In genomic region chr9:16716631-16717030, GRCh38 we compare ENCODE assay signal across 19 cellular contexts.
A peak's percentile ranks its signal among the peaks of the same experiment; 100 is the strongest.
DNase-seq lines count a peak whose midpoint lies in the region; ATAC-seq, FAIRE-seq and TF ChIP-seq lines count a peak whose summit lies in the region.
"Had no signal": no experiment of that assay in that cellular context is flagged by ENCODE, and none has a peak within 500 bp of the region (broad histone marks: within the 10 kb centered on the region; RNA-seq: fewer than 3 reads in every experiment).

No MANE protein-coding gene starts in this region.

- no peaks in the 10 kb centered on the region for H3K27me3 ChIP-seq in H9 (ENCODE audit: insufficient read depth, low read length)
- no peaks in the 10 kb centered on the region for H3K27me3 ChIP-seq in iPS-20b (ENCODE audit: insufficient read depth, low read length)
- H3K27me3 ChIP-seq: BLaER1 had no signal

- H3K27me3 Mint-ChIP-seq in H9 (ENCODE audit: low read depth), result no peaks in the 10 kb centered on the region
- H3K27me3 Mint-ChIP-seq: B cell; CD4-positive, CD25-positive, alpha-beta regulatory T cell had no signal

- H3K9me3 Mint-ChIP-seq in H9, result no peaks in the 10 kb centered on the region

- no peak overlapping the region for H4K91ac ChIP-seq in H9 (ENCODE audit: insufficient read length, low read depth, low read length)

- H3K36me3 ChIP-seq in iPS-20b (ENCODE audit: insufficient read depth, low read depth, low read length), result no peaks in the 10 kb centered on the region
- H3K36me3 ChIP-seq: BLaER1 had no signal

- WGBS in H9 (ENCODE audit: extremely low coverage, insufficient read length, low lambda C conversion rate), result no CpG with 5 or more reads among the region's 6 CpGs

- H2AK5ac ChIP-seq in H9 (ENCODE audit: insufficient read length, low read length), result no peak overlapping the region

- H3K79me1 ChIP-seq in H9 (ENCODE audit: insufficient read depth, low read depth, low read length, poor library complexity, severe bottlenecking), result no peaks in the 10 kb centered on the region

- H3K4me3 Mint-ChIP-seq in H9, result no peak overlapping the region; a peak in 1 of 5 replicates
- H3K4me3 Mint-ChIP-seq: B cell; CD4-positive, CD25-positive, alpha-beta regulatory T cell; CD8-positive, alpha-beta T cell had no signal

- no peak overlapping the region for H2BK5ac ChIP-seq in H9 (ENCODE audit: insufficient read length, low read length)

- H3K4me1 ChIP-seq in H9 (ENCODE audit: insufficient read depth, low read length), result peaks cover 15% of the 10 kb centered on the region
- H3K4me1 ChIP-seq in iPS-20b (ENCODE audit: insufficient read depth, low read length), result peaks cover 70% of the 10 kb centered on the region
- H3K4me1 ChIP-seq: BLaER1, Caco-2 had no signal

- no peaks in the 10 kb centered on the region for H4K20me1 ChIP-seq in H9 (ENCODE audit: control insufficient read depth, insufficient read depth, insufficient read length)
- H4K20me1 ChIP-seq: BLaER1 had no signal

- no peak overlapping the region for H2AFZ ChIP-seq in H9 (ENCODE audit: low read length)

- H3K9me3 ChIP-seq in H9 (ENCODE audit: control insufficient read depth, low read depth, low read length) (no peaks in the 10 kb centered on the region), iPS-20b (ENCODE audit: insufficient read depth, low read depth, low read length) (no peaks in the 10 kb centered on the region)
- H3K9me3 ChIP-seq: BLaER1, Caco-2 had no signal

- H3K56ac ChIP-seq in H9 (ENCODE audit: insufficient read length, low read depth, low read length), result no peak overlapping the region

- H2BK120ac ChIP-seq in H9 (ENCODE audit: low read depth, low read length, poor library complexity, severe bottlenecking), result no peak overlapping the region

- no peak overlapping the region for H4K5ac ChIP-seq in H9 (ENCODE audit: insufficient read length, low read depth, low read length)

- no peak overlapping the region for H3T11ph ChIP-seq in H9 (ENCODE audit: low read length)

- H3K23me2 ChIP-seq in H9 (ENCODE audit: insufficient read length, low read depth, low read length, poor library complexity, severe bottlenecking), result no peaks in the 10 kb centered on the region

- H3K4ac ChIP-seq in H9 (ENCODE audit: low read depth, low read length), result no peak overlapping the region

- no peak overlapping the region for H3K18ac ChIP-seq in H9 (ENCODE audit: insufficient read length, low read depth, low read length)

- no peak overlapping the region for H3K9ac ChIP-seq in H9 (ENCODE audit: extremely low read depth, insufficient read length, low read length)
- H3K9ac ChIP-seq in iPS-20b (ENCODE audit: low read depth, low read length), result no peak overlapping the region; the same call in 1 of the 2 replicates
- H3K9ac ChIP-seq: BLaER1 had no signal

- FAIRE-seq in G401.6 (lab: Jason Lieb, UNC) (peak; percentile 19), RCC 7860 (lab: Jason Lieb, UNC) (no peak)
- FAIRE-seq: GM12891, GM18507 had no signal

- no peak overlapping the region for H3K14ac ChIP-seq in H9 (ENCODE audit: insufficient read depth, low read length)

- H2BK20ac ChIP-seq in H9 (ENCODE audit: low read depth, low read length, poor library complexity, severe bottlenecking), result no peak overlapping the region

- no peaks in the 10 kb centered on the region for H3K79me2 ChIP-seq in H9 (ENCODE audit: insufficient read depth, low read length)

- 0 out of 7 replicates have a peak, but pooled peaks cover 0 to 5% (median 0%) of the 10 kb centered on the region in 3 experiments for H3K36me3 Mint-ChIP-seq in H9 (ENCODE audit: insufficient read depth in 1 of 3, low read depth in 3 of 3)
- H3K36me3 Mint-ChIP-seq: CD4-positive, CD25-positive, alpha-beta regulatory T cell; CD8-positive, alpha-beta T cell had no signal

- no peak overlapping the region for H2BK12ac ChIP-seq in H9 (ENCODE audit: insufficient read length, low read depth, low read length)

- ATAC-seq in HG02610 (IDR thresholded peaks at IDR 0.05; ENCODE audit: unreplicated experiment) (no peak), GM21423 (IDR thresholded peaks at IDR 0.05; ENCODE audit: unreplicated experiment) (no peak)
- ATAC-seq: CD8-positive, alpha-beta T cell had no signal

- no peak overlapping the region for H2BK15ac ChIP-seq in H9 (ENCODE audit: low read depth, low read length)

- no peak overlapping the region for H3K4me2 ChIP-seq in H9 (ENCODE audit: insufficient read depth, insufficient read length, low read length)
- H3K4me2 ChIP-seq: BLaER1 had no signal

- H3K27ac ChIP-seq in H9 (ENCODE audit: insufficient read length, low read depth, low read length), result no peak overlapping the region
- H3K27ac ChIP-seq in iPS-20b (ENCODE audit: low read length), result peak overlapping the region; percentile 59
- H3K27ac ChIP-seq: BLaER1, C4-2B had no signal

- TF ChIP-seq CTCF in H9 (conservative IDR thresholded peaks at IDR 0.05), result no peak
- no peak for TF ChIP-seq CTCF in retinal pigment epithelial cell (conservative IDR thresholded peaks at IDR 0.05; ENCODE audit: low read depth, low read length)

- peaks cover 78 to 88% of the 10 kb centered on the region in 2 experiments for H3K4me1 Mint-ChIP-seq in H9
- H3K4me1 Mint-ChIP-seq: B cell; CD4-positive, CD25-positive, alpha-beta regulatory T cell had no signal

- no peak overlapping the region for H4K8ac ChIP-seq in H9 (replicated peaks; ENCODE audit: insufficient read length, low read depth, low read length)

- H3K4me3 ChIP-seq in iPS-20b (ENCODE audit: low read length) (no peak overlapping the region), retinal pigment epithelial cell (ENCODE audit: low read length) (no peak overlapping the region)
- H3K4me3 ChIP-seq: BLaER1 had no signal

- H3K27ac Mint-ChIP-seq in H9, result peak overlapping the region; percentile 37 to 91 (median 68); a peak in 6 of 7 replicates
- H3K27ac Mint-ChIP-seq: B cell; CD4-positive, CD25-positive, alpha-beta regulatory T cell; CD8-positive, alpha-beta T cell had no signal

- no peak overlapping the region for H3K23ac ChIP-seq in H9 (ENCODE audit: insufficient read length, low read depth, low read length)

- DNase-seq in H9 (no peak), retinal pigment epithelial cell (ENCODE audit: low read depth) (peak; percentile 90), RCC 7860 (ENCODE audit: low spot score) (no peak)
- DNase-seq: Caco-2; CD4-positive, CD25-positive, alpha-beta regulatory T cell; CD8-positive, alpha-beta T cell; DMS153; DND-41; GDM1; HCEC 1CT had no signal
